Comparison of ENCODE assay signal across 9 cellular contexts in genomic region chr5:139808481-139809330, GRCh38. TPM values are rescaled to one million over a fixed set of nuclear protein-coding genes. Genes with fewer than 3 reads are reported as not detected.
A peak's percentile ranks its signal among the peaks of the same experiment; 100 is the strongest.
DNase-seq lines count a peak whose midpoint lies in the region; ATAC-seq and TF ChIP-seq lines count a peak whose summit lies in the region.
"Had no signal": no experiment of that assay in that cellular context is flagged by ENCODE, and none has a peak within 500 bp of the region (broad histone marks: within the 10 kb centered on the region; RNA-seq: fewer than 3 reads in every experiment).

No MANE protein-coding gene starts in this region.

- no peaks in the 10 kb centered on the region for H3K36me3 ChIP-seq in Caco-2 (ENCODE audit: control insufficient read depth, insufficient read depth, low read length)
- no peaks in the 10 kb centered on the region for H3K36me3 ChIP-seq in adipocyte (ENCODE audit: control insufficient read depth, insufficient read depth, low read length, severe bottlenecking)
- H3K36me3 ChIP-seq: thoracic aorta had no signal

- CTCF ChIA-PET in Caco-2 (lab: Charles Lee) = no interaction called here

- no peaks in the 10 kb centered on the region for H3K9me3 ChIP-seq in Caco-2
- H3K9me3 ChIP-seq in adipocyte (ENCODE audit: control insufficient read depth, low read length) = no peaks in the 10 kb centered on the region
- H3K9me3 ChIP-seq: thoracic aorta had no signal

- peaks cover 15% of the 10 kb centered on the region for H3K27me3 Mint-ChIP-seq in Caco-2 (ENCODE audit: insufficient read depth, unreplicated experiment)

- no peak for ATAC-seq in HG02970 (IDR thresholded peaks at IDR 0.05; ENCODE audit: low FRiP score, unreplicated experiment)
- no peak for ATAC-seq in GM19455 (IDR thresholded peaks at IDR 0.05; ENCODE audit: unreplicated experiment)
- no peak for ATAC-seq in HG03520 (IDR thresholded peaks at IDR 0.05; ENCODE audit: unreplicated experiment)

- no peaks in the 10 kb centered on the region for H3K27me3 ChIP-seq in Caco-2 (replicated peaks; ENCODE audit: control insufficient read depth, insufficient read depth, low read length)
- H3K27me3 ChIP-seq in adipocyte (replicated peaks; ENCODE audit: control insufficient read depth, insufficient read depth, low read length) = peaks cover 64% of the 10 kb centered on the region

- POLR2A ChIA-PET in Caco-2 (lab: Charles Lee) = no interaction called here

- no peak overlapping the region for H3K27ac Mint-ChIP-seq in Caco-2 (ENCODE audit: unreplicated experiment)

- H3K4me1 Mint-ChIP-seq in Caco-2 (ENCODE audit: low read depth, unreplicated experiment) = no peaks in the 10 kb centered on the region

- no peaks in the 10 kb centered on the region for H3K36me3 Mint-ChIP-seq in Caco-2 (ENCODE audit: insufficient read depth, unreplicated experiment)

- H3K9ac ChIP-seq in adipocyte (ENCODE audit: low read length) = no peak overlapping the region

- H3K9me3 Mint-ChIP-seq in Caco-2 (ENCODE audit: unreplicated experiment) = no peaks in the 10 kb centered on the region

- BruUV-seq in Caco-2 (replicated peaks; lab: Mats Ljungman, UMichigan) = no TSS peak

- intact Hi-C loops in Caco-2 (cut with micrococcal nuclease; ENCODE audit: unreplicated experiment) = no loop called here

- DNase-seq in Caco-2 (peak; percentile 32 to 65), HUDEP-2 (lab: John Stamatoyannopoulos, UW; ENCODE audit: unreplicated experiment in 76 of 76) (peak in 42 of 76 experiments; percentile 3 to 66 (median 22)), adipocyte (ENCODE audit: low read depth) (peak; percentile 48), lung microvascular endothelial cell (ENCODE audit: low read depth in 2 of 2) (peak; percentile 51), DMS153 treated with DMSO at 0.1 percent for 48 hours (lab: John Stamatoyannopoulos, UW; ENCODE audit: unreplicated experiment) (no peak)

- H3K4me1 ChIP-seq in Caco-2 = no peaks in the 10 kb centered on the region
- peaks cover 6% of the 10 kb centered on the region for H3K4me1 ChIP-seq in adipocyte (ENCODE audit: control insufficient read depth, insufficient read depth, low read length)

- H3K4me3 ChIP-seq in Caco-2 (ENCODE audit: low read depth, low read length) = no peak overlapping the region
- H3K4me3 ChIP-seq in adipocyte (ENCODE audit: low read length) = no peak overlapping the region
- H3K4me3 ChIP-seq: thoracic aorta had no signal

- TF ChIP-seq CTCF in Caco-2 (IDR thresholded peaks at IDR 0.05; ENCODE audit: insufficient read depth in 1 of 2, low read depth in 1 of 2, low read length in 1 of 2, severe bottlenecking in 1 of 2, unreplicated experiment in 1 of 2) = no peak

- H3K4me3 Mint-ChIP-seq in Caco-2 (ENCODE audit: unreplicated experiment) = no peak overlapping the region

RNA-seq across cellular contexts. Expression of gene PSD2, which starts 13.1 kb away (rescaled TPM):
- total RNA-seq in Caco-2 (2022) (0.09 and 0.12 TPM in 2 replicates), lung microvascular endothelial cell (under 0.01 TPM in 1 of 2 replicates, not detected in the other)
